Comparison of ENCODE assay signal across 34 cellular contexts in the genomic region with DNA sequence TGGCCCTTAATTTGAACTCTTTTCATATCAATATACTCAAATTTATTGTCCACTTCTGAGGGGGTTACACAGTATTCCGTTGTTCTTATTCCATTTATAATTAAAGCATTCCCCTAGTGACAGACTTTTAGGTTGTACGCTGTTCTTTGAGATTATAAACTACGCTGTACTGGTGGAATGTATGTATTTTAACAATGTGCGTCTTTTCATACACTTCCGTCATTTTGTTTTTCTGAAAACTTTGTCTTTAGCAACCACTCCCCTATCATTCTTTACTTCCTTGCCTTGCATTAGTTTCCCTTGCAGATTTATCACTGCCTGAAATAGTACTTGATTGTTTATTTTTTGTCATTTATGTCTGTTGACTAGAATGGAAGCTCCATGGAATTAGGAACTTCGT.
"Had no signal": no experiment of that assay in that cellular context is flagged by ENCODE, and none has a peak within 500 bp of the region (broad histone marks: within the 10 kb centered on the region; RNA-seq: fewer than 3 reads in every experiment).

No MANE protein-coding gene starts in this region.

- H3K27ac Mint-ChIP-seq: activated CD4-positive, alpha-beta memory T cell treated with anti-CD3 and anti-CD28 coated beads for 36 hours; activated CD4-positive, alpha-beta T cell treated with anti-CD3 and anti-CD28 coated beads for 36 hours; activated CD4-positive, alpha-beta T cell treated with anti-CD3 and anti-CD28 coated beads, Interleukin-2, amount 10 ng/mL, durations not matched to agents 24 days and 14 days; activated CD8-positive, alpha-beta memory T cell treated with anti-CD3 and anti-CD28 coated beads, Interleukin-2, amount 10 ng/mL, durations not matched to agents 7 days and 5 days; activated CD8-positive, alpha-beta T cell treated with anti-CD3 and anti-CD28 coated beads, Interleukin-2, amount 10 ng/mL, durations not matched to agents 7 days and 5 days; activated naive CD4-positive, alpha-beta T cell treated with anti-CD3 and anti-CD28 coated beads for 36 hours; activated naive CD4-positive, alpha-beta T cell treated with anti-CD3 and anti-CD28 coated beads, Interleukin-2, amount 50 U/mL, for 24 hours; activated naive CD8-positive, alpha-beta T cell treated with anti-CD3 and anti-CD28 coated beads for 36 hours; activated naive CD8-positive, alpha-beta T cell treated with anti-CD3 and anti-CD28 coated beads, Interleukin-2, amount 50 U/mL, for 24 hours; activated T-helper 1 cell treated with anti-CD3 and anti-CD28 coated beads, Interleukin-12 subunit alpha, Interleukin-12 subunit beta, Interleukin-2, Interleukin-4 antibody, amounts not matched to agents 30 ng/mL and 10 ng/mL and 1 ng/mL, durations not matched to agents 14 hours and 24 hours and 36 hours; activated T-helper 2 cell treated with anti-CD3 and anti-CD28 coated beads, Interferon-gamma antibody, Interleukin-2, Interleukin-4, amounts not matched to agents 10 μg/mL and 5 μg/mL and 100 μg/mL, durations not matched to agents 14 hours and 24 hours and 36 hours; effector memory CD8-positive, alpha-beta T cell had no signal

- H3K4me1 Mint-ChIP-seq: activated CD4-positive, alpha-beta T cell treated with anti-CD3 and anti-CD28 coated beads for 36 hours; activated CD4-positive, alpha-beta T cell treated with anti-CD3 and anti-CD28 coated beads, Interleukin-2, amount 10 ng/mL, durations not matched to agents 24 days and 14 days; activated CD8-positive, alpha-beta memory T cell treated with anti-CD3 and anti-CD28 coated beads, Interleukin-2, amount 10 ng/mL, durations not matched to agents 7 days and 5 days; activated naive CD4-positive, alpha-beta T cell treated with anti-CD3 and anti-CD28 coated beads, Interleukin-2, amount 50 U/mL, for 24 hours; activated naive CD8-positive, alpha-beta T cell treated with anti-CD3 and anti-CD28 coated beads for 36 hours; activated naive CD8-positive, alpha-beta T cell treated with anti-CD3 and anti-CD28 coated beads, Interleukin-2, amount 50 U/mL, for 24 hours; central memory CD8-positive, alpha-beta T cell had no signal

- H3K4me1 ChIP-seq: foreskin keratinocyte had no signal

- H3K4me3 Mint-ChIP-seq: activated CD4-positive, alpha-beta memory T cell treated with anti-CD3 and anti-CD28 coated beads for 36 hours; activated CD4-positive, alpha-beta T cell treated with anti-CD3 and anti-CD28 coated beads for 36 hours; activated CD4-positive, alpha-beta T cell treated with anti-CD3 and anti-CD28 coated beads, Interleukin-2, amount 10 ng/mL, durations not matched to agents 24 days and 14 days; activated CD8-positive, alpha-beta memory T cell treated with anti-CD3 and anti-CD28 coated beads, Interleukin-2, amount 10 ng/mL, durations not matched to agents 7 days and 5 days; activated CD8-positive, alpha-beta T cell treated with anti-CD3 and anti-CD28 coated beads, Interleukin-2, amount 10 ng/mL, durations not matched to agents 7 days and 5 days; activated naive CD4-positive, alpha-beta T cell treated with anti-CD3 and anti-CD28 coated beads for 36 hours; activated naive CD4-positive, alpha-beta T cell treated with anti-CD3 and anti-CD28 coated beads, Interleukin-2, amount 50 U/mL, for 24 hours; activated naive CD8-positive, alpha-beta T cell treated with anti-CD3 and anti-CD28 coated beads for 36 hours; activated naive CD8-positive, alpha-beta T cell treated with anti-CD3 and anti-CD28 coated beads, Interleukin-2, amount 50 U/mL, for 24 hours; activated T-helper 1 cell treated with anti-CD3 and anti-CD28 coated beads, Interleukin-12 subunit alpha, Interleukin-12 subunit beta, Interleukin-2, Interleukin-4 antibody, amounts not matched to agents 30 ng/mL and 10 ng/mL and 1 ng/mL, durations not matched to agents 14 hours and 24 hours and 36 hours; central memory CD8-positive, alpha-beta T cell; effector memory CD8-positive, alpha-beta T cell had no signal

- FAIRE-seq: bronchial epithelial cell had no signal

- H3K4me3 ChIP-seq: adrenal gland, esophagus muscularis mucosa, gastrocnemius medialis, heart left ventricle had no signal

- H3K27me3 ChIP-seq: adrenal gland, brain microvascular endothelial cell, esophagus muscularis mucosa, foreskin keratinocyte, gastrocnemius medialis, heart left ventricle had no signal

- H3K36me3 Mint-ChIP-seq: activated CD4-positive, alpha-beta memory T cell treated with anti-CD3 and anti-CD28 coated beads for 36 hours; activated CD8-positive, alpha-beta memory T cell treated with anti-CD3 and anti-CD28 coated beads, Interleukin-2, amount 10 ng/mL, durations not matched to agents 7 days and 5 days; activated naive CD4-positive, alpha-beta T cell treated with anti-CD3 and anti-CD28 coated beads, Interleukin-2, amount 50 U/mL, for 24 hours; activated naive CD8-positive, alpha-beta T cell treated with anti-CD3 and anti-CD28 coated beads for 36 hours had no signal

- DNase-seq: activated CD4-positive, alpha-beta memory T cell treated with anti-CD3 and anti-CD28 coated beads for 36 hours; activated CD4-positive, alpha-beta T cell treated with anti-CD3 and anti-CD28 coated beads for 36 hours; activated CD4-positive, alpha-beta T cell treated with anti-CD3 and anti-CD28 coated beads, Interleukin-2, amount 10 ng/mL, durations not matched to agents 24 days and 14 days; activated CD4-positive, CD25-positive, alpha-beta regulatory T cell; activated CD4-positive, CD25-positive, alpha-beta regulatory T cell treated with anti-CD3 and anti-CD28 coated beads, Interleukin-2, amount 50 U/mL, for 72 hours; activated CD8-positive, alpha-beta memory T cell treated with anti-CD3 and anti-CD28 coated beads, Interleukin-2, amount 10 ng/mL, durations not matched to agents 7 days and 5 days; activated CD8-positive, alpha-beta memory T cell treated with anti-CD3 and anti-CD28 coated beads, Interleukin-2, amount 50 U/mL, for 4 hours; activated CD8-positive, alpha-beta T cell treated with anti-CD3 and anti-CD28 coated beads, Interleukin-2, amount 10 ng/mL, durations not matched to agents 7 days and 5 days; activated effector memory CD4-positive, alpha-beta T cell treated with anti-CD3 and anti-CD28 coated beads, Interleukin-2, amount 50 U/mL, for 16 hours; activated naive CD4-positive, alpha-beta T cell treated with anti-CD3 and anti-CD28 coated beads for 36 hours; activated naive CD8-positive, alpha-beta T cell treated with anti-CD3 and anti-CD28 coated beads for 36 hours; activated naive CD8-positive, alpha-beta T cell treated with anti-CD3 and anti-CD28 coated beads, Interleukin-2, amount 50 U/mL, for 24 hours; activated T-cell treated with anti-CD3 and anti-CD28 coated beads, Interleukin-2, amount 50 U/mL, for 1 hour; activated T-cell treated with anti-CD3 and anti-CD28 coated beads, Interleukin-2, amount 50 U/mL, for 48 hours; adrenal gland; amygdala; aorta; brain microvascular endothelial cell; cortex of kidney; dermis blood vessel endothelial cell; effector CD4-positive, alpha-beta T cell; effector memory CD8-positive, alpha-beta T cell; erythroblast; foreskin keratinocyte; gastrocnemius medialis; glutamatergic neuron; heart left ventricle; T-helper 2 cell had no signal

- H3K36me3 ChIP-seq: adrenal gland, brain microvascular endothelial cell, esophagus muscularis mucosa, gastrocnemius medialis, heart left ventricle had no signal

- H3K9me3 Mint-ChIP-seq: activated CD4-positive, alpha-beta memory T cell treated with anti-CD3 and anti-CD28 coated beads for 36 hours; activated CD4-positive, alpha-beta T cell treated with anti-CD3 and anti-CD28 coated beads, Interleukin-2, amount 10 ng/mL, durations not matched to agents 24 days and 14 days; activated naive CD4-positive, alpha-beta T cell treated with anti-CD3 and anti-CD28 coated beads for 36 hours; activated naive CD8-positive, alpha-beta T cell treated with anti-CD3 and anti-CD28 coated beads for 36 hours; activated T-helper 1 cell treated with anti-CD3 and anti-CD28 coated beads, Interleukin-12 subunit alpha, Interleukin-12 subunit beta, Interleukin-2, Interleukin-4 antibody, amounts not matched to agents 30 ng/mL and 10 ng/mL and 1 ng/mL, durations not matched to agents 14 hours and 24 hours and 36 hours; activated T-helper 2 cell treated with anti-CD3 and anti-CD28 coated beads, Interferon-gamma antibody, Interleukin-2, Interleukin-4, amounts not matched to agents 10 μg/mL and 5 μg/mL and 100 μg/mL, durations not matched to agents 14 hours and 24 hours and 36 hours; central memory CD8-positive, alpha-beta T cell had no signal

- H3K27ac ChIP-seq: adrenal gland, brain microvascular endothelial cell, foreskin keratinocyte, gastrocnemius medialis, heart left ventricle had no signal

- H3K9me3 ChIP-seq: adrenal gland, esophagus muscularis mucosa, gastrocnemius medialis had no signal

- H3K27me3 Mint-ChIP-seq: activated CD4-positive, alpha-beta memory T cell treated with anti-CD3 and anti-CD28 coated beads for 36 hours; activated CD4-positive, alpha-beta T cell treated with anti-CD3 and anti-CD28 coated beads, Interleukin-2, amount 10 ng/mL, durations not matched to agents 24 days and 14 days; activated CD8-positive, alpha-beta memory T cell treated with anti-CD3 and anti-CD28 coated beads, Interleukin-2, amount 10 ng/mL, durations not matched to agents 7 days and 5 days; activated naive CD8-positive, alpha-beta T cell treated with anti-CD3 and anti-CD28 coated beads for 36 hours; activated naive CD8-positive, alpha-beta T cell treated with anti-CD3 and anti-CD28 coated beads, Interleukin-2, amount 50 U/mL, for 24 hours; central memory CD8-positive, alpha-beta T cell; effector memory CD8-positive, alpha-beta T cell had no signal

- ATAC-seq: activated CD4-positive, alpha-beta T cell treated with anti-CD3 and anti-CD28 coated beads for 36 hours; activated CD8-positive, alpha-beta memory T cell treated with anti-CD3 and anti-CD28 coated beads, Interleukin-2, amount 10 ng/mL, durations not matched to agents 7 days and 5 days; activated CD8-positive, alpha-beta T cell treated with anti-CD3 and anti-CD28 coated beads, Interleukin-2, amount 10 ng/mL, durations not matched to agents 7 days and 5 days; activated naive CD8-positive, alpha-beta T cell treated with anti-CD3 and anti-CD28 coated beads, Interleukin-2, amount 50 U/mL, for 24 hours; effector memory CD8-positive, alpha-beta T cell; foreskin keratinocyte; gastrocnemius medialis; heart left ventricle had no signal
